Comparison of ENCODE assay signal across 14 cellular contexts in the genomic region with DNA sequence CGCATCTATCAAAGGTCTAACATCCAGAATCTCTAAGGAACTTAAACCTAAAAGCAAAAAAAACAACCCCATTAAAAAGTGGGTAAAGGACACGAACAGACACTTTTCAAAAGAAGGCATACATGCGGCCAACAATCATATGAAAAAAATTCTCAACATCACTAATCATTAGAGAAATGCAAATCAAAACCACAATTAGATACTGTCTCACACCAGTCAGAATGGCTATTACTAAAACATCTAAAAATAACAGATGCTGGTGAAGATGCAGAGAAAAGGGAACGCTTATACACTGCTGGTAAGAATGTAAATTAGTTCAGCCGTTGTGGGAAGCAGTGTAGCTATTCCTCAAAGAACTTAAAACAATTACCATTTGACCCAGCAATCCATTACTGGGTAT. TPM values are rescaled to one million over a fixed set of nuclear protein-coding genes. Genes with fewer than 3 reads are reported as not detected.
DNase-seq lines count a peak whose midpoint lies in the region; ATAC-seq and TF ChIP-seq lines count a peak whose summit lies in the region.
"Had no signal": no experiment of that assay in that cellular context is flagged by ENCODE, and none has a peak within 500 bp of the region (broad histone marks: within the 10 kb centered on the region; RNA-seq: fewer than 3 reads in every experiment).

No MANE protein-coding gene starts in this region.

- H4K20me1 ChIP-seq in H9 (ENCODE audit: control insufficient read depth, insufficient read depth, insufficient read length): no peaks in the 10 kb centered on the region

- no peak overlapping the region for H2AFZ ChIP-seq in H9 (ENCODE audit: low read length)

- H3K14ac ChIP-seq in H9 (ENCODE audit: insufficient read depth, low read length): no peak overlapping the region

- no peak overlapping the region for H2BK20ac ChIP-seq in H9 (ENCODE audit: low read depth, low read length, poor library complexity, severe bottlenecking)

- TF ChIP-seq CTCF in H9 (conservative IDR thresholded peaks at IDR 0.05): no peak

- no peak for DNase-seq in activated naive CD4-positive, alpha-beta T cell (lab: John Stamatoyannopoulos, UW)
- DNase-seq in H9: no peak
- no peak for DNase-seq in stimulated activated naive B cell treated with anti-CD40 and anti-IgM and Interleukin-4, amounts not matched to agents 10 μg/mL and 1 μg/mL and 100 μg/mL, for 72 hours
- DNase-seq in NCI-H1436 treated with DMSO at 0.1 percent for 48 hours (lab: John Stamatoyannopoulos, UW): no peak
- no peak for DNase-seq in NCI-H82 treated with DMSO at 0.1 percent for 48 hours (lab: John Stamatoyannopoulos, UW; ENCODE audit: unreplicated experiment)
- DNase-seq in A172 (ENCODE audit: low spot score): no peak
- DNase-seq: activated naive CD4-positive, alpha-beta T cell treated with anti-CD3 and anti-CD28 coated beads, Interleukin-2, amount 50 U/mL, for 16 hours; dorsolateral prefrontal cortex; GF-D8; heart right ventricle; NCI-H1092 had no signal

- peaks cover 32% of the 10 kb centered on the region; the same call in 1 of the 2 replicates for H3K79me2 ChIP-seq in H9 (ENCODE audit: insufficient read depth, low read length)

- peaks cover 6% of the 10 kb centered on the region for H3K79me1 ChIP-seq in H9 (ENCODE audit: insufficient read depth, low read depth, low read length, poor library complexity, severe bottlenecking)

- no peak overlapping the region for H3K27ac ChIP-seq in H9 (ENCODE audit: insufficient read length, low read depth, low read length)
- H3K27ac ChIP-seq: A549, heart right ventricle had no signal

- no peak overlapping the region for H3K56ac ChIP-seq in H9 (ENCODE audit: insufficient read length, low read depth, low read length)

- H3K23me2 ChIP-seq in H9 (ENCODE audit: insufficient read length, low read depth, low read length, poor library complexity, severe bottlenecking): no peaks in the 10 kb centered on the region

- no peaks in the 10 kb centered on the region for H3K4me1 ChIP-seq in H9 (ENCODE audit: insufficient read depth, low read length)

- H3K23ac ChIP-seq in H9 (ENCODE audit: insufficient read length, low read depth, low read length): no peak overlapping the region

- H4K8ac ChIP-seq in H9 (replicated peaks; ENCODE audit: insufficient read length, low read depth, low read length): no peak overlapping the region

- H4K5ac ChIP-seq in H9 (ENCODE audit: insufficient read length, low read depth, low read length): no peak overlapping the region

- no peak overlapping the region for H2BK5ac ChIP-seq in H9 (ENCODE audit: insufficient read length, low read length)

- no peaks in the 10 kb centered on the region for H3K27me3 ChIP-seq in H9 (ENCODE audit: insufficient read depth, low read length)
- H3K27me3 ChIP-seq: dorsolateral prefrontal cortex, heart right ventricle had no signal

- H2BK15ac ChIP-seq in H9 (ENCODE audit: low read depth, low read length): no peak overlapping the region

- no peak overlapping the region for H3K18ac ChIP-seq in H9 (ENCODE audit: insufficient read length, low read depth, low read length)

- no peaks in the 10 kb centered on the region for H3K9me3 ChIP-seq in H9 (ENCODE audit: control insufficient read depth, low read depth, low read length)
- H3K9me3 ChIP-seq: A549, heart right ventricle had no signal

- H2AK5ac ChIP-seq in H9 (ENCODE audit: insufficient read length, low read length): no peak overlapping the region

- no CpG with 5 or more reads among the region's 5 CpGs for WGBS in H9 (ENCODE audit: extremely low coverage, insufficient read length, low lambda C conversion rate)

- peaks cover 81% of the 10 kb centered on the region for H3K4me1 Mint-ChIP-seq in activated naive CD4-positive, alpha-beta T cell treated with anti-CD3 and anti-CD28 coated beads, Interleukin-2, amount 50 U/mL, for 24 hours
- H3K4me1 Mint-ChIP-seq in H9: peaks cover 18 to 22% of the 10 kb centered on the region in 2 experiments
- H3K4me1 Mint-ChIP-seq in stimulated activated naive B cell treated with anti-CD40 and anti-IgM and Interleukin-4, amounts not matched to agents 10 μg/mL and 1 μg/mL and 100 μg/mL, for 72 hours: peaks cover 44 to 66% of the 10 kb centered on the region in 2 donors

- H3K9me3 Mint-ChIP-seq in activated naive CD4-positive, alpha-beta T cell treated with anti-CD3 and anti-CD28 coated beads, Interleukin-2, amount 50 U/mL, for 24 hours: no peaks in the 10 kb centered on the region
- no peaks in the 10 kb centered on the region for H3K9me3 Mint-ChIP-seq in H9
- H3K9me3 Mint-ChIP-seq in stimulated activated naive B cell treated with anti-CD40 and anti-IgM and Interleukin-4, amounts not matched to agents 10 μg/mL and 1 μg/mL and 100 μg/mL, for 72 hours: no peaks in the 10 kb centered on the region

- no peaks in the 10 kb centered on the region for H3K27me3 Mint-ChIP-seq in activated naive CD4-positive, alpha-beta T cell treated with anti-CD3 and anti-CD28 coated beads, Interleukin-2, amount 50 U/mL, for 24 hours
- H3K27me3 Mint-ChIP-seq in H9 (ENCODE audit: low read depth): no peaks in the 10 kb centered on the region
- no peaks in the 10 kb centered on the region for H3K27me3 Mint-ChIP-seq in stimulated activated naive B cell treated with anti-CD40 and anti-IgM and Interleukin-4, amounts not matched to agents 10 μg/mL and 1 μg/mL and 100 μg/mL, for 72 hours

- H3K9ac ChIP-seq in H9 (ENCODE audit: extremely low read depth, insufficient read length, low read length): no peak overlapping the region

- no peak overlapping the region for H3K4ac ChIP-seq in H9 (ENCODE audit: low read depth, low read length)

- H3K36me3 Mint-ChIP-seq in activated naive CD4-positive, alpha-beta T cell treated with anti-CD3 and anti-CD28 coated beads, Interleukin-2, amount 50 U/mL, for 24 hours: peaks cover 16% of the 10 kb centered on the region
- H3K36me3 Mint-ChIP-seq in H9 (ENCODE audit: insufficient read depth in 1 of 3, low read depth in 3 of 3): peaks cover 9 to 25% (median 13%) of the 10 kb centered on the region in 3 experiments
- H3K36me3 Mint-ChIP-seq in stimulated activated naive B cell treated with anti-CD40 and anti-IgM and Interleukin-4, amounts not matched to agents 10 μg/mL and 1 μg/mL and 100 μg/mL, for 72 hours: peaks cover 36 to 42% of the 10 kb centered on the region in 2 donors

- no peak overlapping the region for H2BK120ac ChIP-seq in H9 (ENCODE audit: low read depth, low read length, poor library complexity, severe bottlenecking)

- H3T11ph ChIP-seq in H9 (ENCODE audit: low read length): no peak overlapping the region

- ATAC-seq in HG03432 (IDR thresholded peaks at IDR 0.05; ENCODE audit: unreplicated experiment): peak; percentile 75
- peak; percentile 56 to 64 for ATAC-seq in stimulated activated naive B cell treated with anti-CD40 and anti-IgM and Interleukin-4, amounts not matched to agents 10 μg/mL and 1 μg/mL and 100 μg/mL, for 72 hours (replicated peaks)
- ATAC-seq: A549, heart right ventricle had no signal

- H3K4me2 ChIP-seq in H9 (ENCODE audit: insufficient read depth, insufficient read length, low read length): no peak overlapping the region
- H3K4me2 ChIP-seq: A549 had no signal

- H3K4me3 Mint-ChIP-seq in activated naive CD4-positive, alpha-beta T cell treated with anti-CD3 and anti-CD28 coated beads, Interleukin-2, amount 50 U/mL, for 24 hours: no peak overlapping the region
- no peak overlapping the region for H3K4me3 Mint-ChIP-seq in H9
- H3K4me3 Mint-ChIP-seq in stimulated activated naive B cell treated with anti-CD40 and anti-IgM and Interleukin-4, amounts not matched to agents 10 μg/mL and 1 μg/mL and 100 μg/mL, for 72 hours: no peak overlapping the region

- no peak overlapping the region for H2BK12ac ChIP-seq in H9 (ENCODE audit: insufficient read length, low read depth, low read length)

- peak overlapping the region; percentile 75 for H3K27ac Mint-ChIP-seq in activated naive CD4-positive, alpha-beta T cell treated with anti-CD3 and anti-CD28 coated beads, Interleukin-2, amount 50 U/mL, for 24 hours
- peak overlapping the region in 2 of 3 experiments; percentile 3 to 18; a peak in 3 of 7 replicates for H3K27ac Mint-ChIP-seq in H9
- peak overlapping the region; percentile 37 for H3K27ac Mint-ChIP-seq in stimulated activated naive B cell treated with anti-CD40 and anti-IgM and Interleukin-4, amounts not matched to agents 10 μg/mL and 1 μg/mL and 100 μg/mL, for 72 hours

- H4K91ac ChIP-seq in H9 (ENCODE audit: insufficient read length, low read depth, low read length): no peak overlapping the region

RNA-seq across cellular contexts. Expression of a gene that starts 38.0 kb away (rescaled TPM):
- total RNA-seq in H9 (2021): 71.8 and 74.2 TPM in 2 replicates
- total RNA-seq in A172 (2014; rRNA removed; shearing (Covaris generic)): 18.0 and 24.5 TPM in 2 replicates

RNA-seq across cellular contexts. Expression of a gene that starts 56.7 kb away (rescaled TPM):
- 46.4 and 46.5 TPM in 2 replicates for total RNA-seq in H9 (2021)
- total RNA-seq in A172 (2014; rRNA removed; shearing (Covaris generic)): 63.1 and 64.0 TPM in 2 replicates

Comparison
In these comparisons a context has a peak if more than half of its experiments do, and no peak if none do; other contexts are left out.
1. H3K27ac Mint-ChIP-seq: peak in every context shown above with its lines; median percentile 75 in activated naive CD4-positive, alpha-beta T cell treated with anti-CD3 and anti-CD28 coated beads, Interleukin-2, amount 50 U/mL, for 24 hours; 37 in stimulated activated naive B cell treated with anti-CD40 and anti-IgM and Interleukin-4, amounts not matched to agents 10 μg/mL and 1 μg/mL and 100 μg/mL, for 72 hours; 10 in H9.